In genomic region chr7:101952355-101953247, GRCh38 we compare ENCODE assay signal across 1 cellular context.
TF ChIP-seq lines count a peak whose summit lies in the region.

No MANE protein-coding gene starts in this region.

TF ChIP-seq in WTC11, 78 proteins besides CTCF, POLR2A, EP300 and RAD21 (continued from another document):
- TF ChIP-seq, protein P1, sequence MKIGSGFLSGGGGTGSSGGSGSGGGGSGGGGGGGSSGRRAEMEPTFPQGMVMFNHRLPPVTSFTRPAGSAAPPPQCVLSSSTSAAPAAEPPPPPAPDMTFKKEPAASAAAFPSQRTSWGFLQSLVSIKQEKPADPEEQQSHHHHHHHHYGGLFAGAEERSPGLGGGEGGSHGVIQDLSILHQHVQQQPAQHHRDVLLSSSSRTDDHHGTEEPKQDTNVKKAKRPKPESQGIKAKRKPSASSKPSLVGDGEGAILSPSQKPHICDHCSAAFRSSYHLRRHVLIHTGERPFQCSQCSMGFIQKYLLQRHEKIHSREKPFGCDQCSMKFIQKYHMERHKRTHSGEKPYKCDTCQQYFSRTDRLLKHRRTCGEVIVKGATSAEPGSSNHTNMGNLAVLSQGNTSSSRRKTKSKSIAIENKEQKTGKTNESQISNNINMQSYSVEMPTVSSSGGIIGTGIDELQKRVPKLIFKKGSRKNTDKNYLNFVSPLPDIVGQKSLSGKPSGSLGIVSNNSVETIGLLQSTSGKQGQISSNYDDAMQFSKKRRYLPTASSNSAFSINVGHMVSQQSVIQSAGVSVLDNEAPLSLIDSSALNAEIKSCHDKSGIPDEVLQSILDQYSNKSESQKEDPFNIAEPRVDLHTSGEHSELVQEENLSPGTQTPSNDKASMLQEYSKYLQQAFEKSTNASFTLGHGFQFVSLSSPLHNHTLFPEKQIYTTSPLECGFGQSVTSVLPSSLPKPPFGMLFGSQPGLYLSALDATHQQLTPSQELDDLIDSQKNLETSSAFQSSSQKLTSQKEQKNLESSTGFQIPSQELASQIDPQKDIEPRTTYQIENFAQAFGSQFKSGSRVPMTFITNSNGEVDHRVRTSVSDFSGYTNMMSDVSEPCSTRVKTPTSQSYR (CRISPR knock-in tag; IDR thresholded peaks at IDR 0.05), result no peak
